In genomic region chr1:99292946-99293345, GRCh38 we compare ENCODE assay signal across 24 cellular contexts. TPM values are rescaled to one million over a fixed set of nuclear protein-coding genes. Genes with fewer than 3 reads are reported as not detected.
DNase-seq lines count a peak whose midpoint lies in the region; ATAC-seq and TF ChIP-seq lines count a peak whose summit lies in the region.
"Had no signal": no experiment of that assay in that cellular context is flagged by ENCODE, and none has a peak within 500 bp of the region (broad histone marks: within the 10 kb centered on the region; RNA-seq: fewer than 3 reads in every experiment).

No MANE protein-coding gene starts in this region.

- no peaks in the 10 kb centered on the region for H4K20me1 ChIP-seq in GM23338 (replicated peaks; ENCODE audit: insufficient read depth)
- H4K20me1 ChIP-seq: BLaER1 had no signal

- no peaks in the 10 kb centered on the region for H3K9me2 ChIP-seq in GM23338 (ENCODE audit: insufficient read depth)

- TF ChIP-seq CTCF in GM23338 (conservative IDR thresholded peaks at IDR 0.05; ENCODE audit: low read depth in 2 of 2) (no peak), osteocyte (IDR thresholded peaks at IDR 0.05) (no peak)

- H3K27me3 Mint-ChIP-seq in GM23338 (ENCODE audit: insufficient read depth, low read depth, poor library complexity) (no peaks in the 10 kb centered on the region), osteocyte (ENCODE audit: unreplicated experiment) (no peaks in the 10 kb centered on the region)
- H3K27me3 Mint-ChIP-seq in natural killer cell treated with Interleukin-12 subunit alpha and Interleukin-12 subunit beta and Interleukin-15 and Interleukin-18, amount 100 ng/mL, for 72 hours = no peaks in the 10 kb centered on the region

- peak overlapping the region; percentile 60 for H3K4me2 ChIP-seq in GM23338
- H3K4me2 ChIP-seq: A549, BLaER1 had no signal

- H3K36me3 Mint-ChIP-seq in GM23338 (ENCODE audit: low read depth) (peaks cover 16% of the 10 kb centered on the region; the same call in 2 of the 3 replicates), osteocyte (ENCODE audit: unreplicated experiment) (no peaks in the 10 kb centered on the region)
- H3K36me3 Mint-ChIP-seq in natural killer cell treated with Interleukin-12 subunit alpha and Interleukin-12 subunit beta and Interleukin-15 and Interleukin-18, amount 100 ng/mL, for 72 hours = no peaks in the 10 kb centered on the region
- H3K36me3 Mint-ChIP-seq: CD4-positive, alpha-beta memory T cell had no signal

- H3K79me2 ChIP-seq in GM23338 (replicated peaks; ENCODE audit: insufficient read depth) = no peaks in the 10 kb centered on the region

- H3K4me1 ChIP-seq in GM23338 (ENCODE audit: insufficient read depth) = peaks cover 7% of the 10 kb centered on the region
- H3K4me1 ChIP-seq: A549, BLaER1 had no signal

- DNase-seq in GM23338 (ENCODE audit: low spot score) = no peak
- peak; percentile 1 for DNase-seq in RPMI7951 (ENCODE audit: low read depth)
- peak; percentile 16 for DNase-seq in dedifferentiated amniotic fluid mesenchymal stem cell (ENCODE audit: extremely low spot score)
- no peak for DNase-seq in osteocyte (ENCODE audit: extremely low spot score, unreplicated experiment)
- no peak for DNase-seq in posterior vena cava (ENCODE audit: low spot score)
- DNase-seq in natural killer cell treated with Interleukin-12 subunit alpha and Interleukin-12 subunit beta and Interleukin-15 and Interleukin-18, amount 100 ng/mL, for 72 hours (ENCODE audit: low spot score) = no peak
- DNase-seq: CD4-positive, alpha-beta memory T cell; EL; Kasumi-1; MM.1S; NCI-H1092 treated with DMSO at 0.1 percent for 48 hours; NCI-H146; NCI-H2081; NCI-H2171 treated with DMSO at 0.1 percent for 48 hours; NCI-H748 treated with DMSO at 0.1 percent for 48 hours; NK-92 treated with Interleukin-12 subunit alpha and Interleukin-12 subunit beta, amount 100 ng/mL, for 24 hours; RPMI8226; SHP77 treated with DMSO at 0.1 percent for 48 hours had no signal

- H3F3A ChIP-seq in GM23338 (replicated peaks; ENCODE audit: low read depth) = no peaks in the 10 kb centered on the region

- H3K27ac ChIP-seq in GM23338 (ENCODE audit: low read depth) = no peak overlapping the region
- H3K27ac ChIP-seq: A549, BLaER1 had no signal

- H3K4me1 Mint-ChIP-seq in GM23338 = peaks cover 6% of the 10 kb centered on the region; the same call in 2 of the 3 replicates
- H3K4me1 Mint-ChIP-seq in osteocyte (ENCODE audit: unreplicated experiment) = peaks cover 3% of the 10 kb centered on the region
- no peaks in the 10 kb centered on the region for H3K4me1 Mint-ChIP-seq in natural killer cell treated with Interleukin-12 subunit alpha and Interleukin-12 subunit beta and Interleukin-15 and Interleukin-18, amount 100 ng/mL, for 72 hours (ENCODE audit: low read depth in 2 of 2)
- H3K4me1 Mint-ChIP-seq: CD4-positive, alpha-beta memory T cell had no signal

- no peaks in the 10 kb centered on the region for H3K27me3 ChIP-seq in GM23338 (ENCODE audit: insufficient read depth)
- H3K27me3 ChIP-seq: BLaER1 had no signal

- no peak overlapping the region for H3K4me3 ChIP-seq in GM23338
- H3K4me3 ChIP-seq: A549, BLaER1, GM12878 had no signal

- ATAC-seq in GM23338 = no peak
- ATAC-seq in natural killer cell treated with Interleukin-12 subunit alpha and Interleukin-12 subunit beta and Interleukin-15 and Interleukin-18, amount 100 ng/mL, for 72 hours = no peak
- no peak for ATAC-seq in HG03108 (IDR thresholded peaks at IDR 0.05; ENCODE audit: unreplicated experiment)
- ATAC-seq: A549, GM12878, SK-N-SH treated with all-trans-retinoic acid at 6 μM for 48 hours had no signal

- H3K36me3 ChIP-seq in GM23338 (ENCODE audit: insufficient read depth) = no peaks in the 10 kb centered on the region
- H3K36me3 ChIP-seq: BLaER1 had no signal

- peaks cover 7% of the 10 kb centered on the region; the same call in 2 of the 3 replicates for H3K9me3 Mint-ChIP-seq in GM23338
- H3K9me3 Mint-ChIP-seq in osteocyte (ENCODE audit: unreplicated experiment) = peaks cover 11% of the 10 kb centered on the region
- peaks cover 10% of the 10 kb centered on the region for H3K9me3 Mint-ChIP-seq in natural killer cell treated with Interleukin-12 subunit alpha and Interleukin-12 subunit beta and Interleukin-15 and Interleukin-18, amount 100 ng/mL, for 72 hours

- intact Hi-C loops in posterior vena cava (cut with DNase I) = no loop called here

- H3K27ac Mint-ChIP-seq in GM23338 = peak overlapping the region; percentile 24; the same call in 1 of the 2 replicates
- H3K27ac Mint-ChIP-seq in osteocyte (ENCODE audit: unreplicated experiment) = peak overlapping the region; percentile 77
- H3K27ac Mint-ChIP-seq in natural killer cell treated with Interleukin-12 subunit alpha and Interleukin-12 subunit beta and Interleukin-15 and Interleukin-18, amount 100 ng/mL, for 72 hours = no peak overlapping the region
- H3K27ac Mint-ChIP-seq: CD4-positive, alpha-beta memory T cell had no signal

- H2AFZ ChIP-seq in GM23338 = peak overlapping the region; percentile 85

- H3K4me3 Mint-ChIP-seq in GM23338 (no peak overlapping the region), osteocyte (ENCODE audit: unreplicated experiment) (no peak overlapping the region)
- H3K4me3 Mint-ChIP-seq in natural killer cell treated with Interleukin-12 subunit alpha and Interleukin-12 subunit beta and Interleukin-15 and Interleukin-18, amount 100 ng/mL, for 72 hours = no peak overlapping the region
- H3K4me3 Mint-ChIP-seq: CD4-positive, alpha-beta memory T cell had no signal

TF ChIP-seq in GM23338, 12 proteins besides CTCF, POLR2A, EP300 and RAD21 (continues in another document):
- TF ChIP-seq JUNB (IDR thresholded peaks at IDR 0.05; ENCODE audit: unreplicated experiment) (no peak), CREB1 (CRISPR knock-in tag; IDR thresholded peaks at IDR 0.05; ENCODE audit: low read depth) (no peak), ETS1 (IDR thresholded peaks at IDR 0.05) (no peak), POLR2AphosphoS5 (IDR thresholded peaks at IDR 0.05; ENCODE audit: low read depth) (no peak), ZNF331 (CRISPR knock-in tag; IDR thresholded peaks at IDR 0.05; ENCODE audit: low read depth) (no peak), REST (IDR thresholded peaks at IDR 0.05; ENCODE audit: unreplicated experiment) (no peak), NANOG (IDR thresholded peaks at IDR 0.05; ENCODE audit: borderline replicate concordance) (no peak), EZH2phosphoT487 (IDR thresholded peaks at IDR 0.05; ENCODE audit: unreplicated experiment) (no peak), STAT1 (IDR thresholded peaks at IDR 0.05; ENCODE audit: unreplicated experiment) (no peak)

RNA-seq across cellular contexts. Expression of gene PLPPR4, which starts 28.7 kb away (rescaled TPM):
- 1.1 and 2.3 TPM in 2 replicates for total RNA-seq in GM23338 (2014; rRNA removed; shearing (Covaris generic))
- polyA plus RNA-seq in GM23338 (2016; fragmentation: Nextera tagmentation; extraction: Ambion mirVana) = 0.97 and 0.99 TPM in 2 replicates
- total RNA-seq in RPMI7951 (2014; rRNA removed; shearing (Covaris generic)) = 0.29 and 0.36 TPM in 2 replicates
- 5.2 and 5.5 TPM in 2 replicates for total RNA-seq in osteocyte
- total RNA-seq in posterior vena cava = 1 to 10 TPM; 1.3 to 1.6 TPM
- total RNA-seq in natural killer cell treated with Interleukin-12 subunit alpha and Interleukin-12 subunit beta and Interleukin-15 and Interleukin-18, amount 100 ng/mL, for 72 hours = not detected
- total RNA-seq: CD4-positive, alpha-beta memory T cell; GM12878; NCI-H460 had no signal
- polyA plus RNA-seq: A549; CD4-positive, alpha-beta memory T cell; GM12878 had no signal

Comparison
In these comparisons a context has a peak if more than half of its experiments do, and no peak if none do; other contexts are left out.
1. DNase-seq: peak in RPMI7951 (single experiment) and dedifferentiated amniotic fluid mesenchymal stem cell (single experiment); none in GM23338 (single experiment), osteocyte (single experiment), posterior vena cava (single experiment) and natural killer cell treated with Interleukin-12 subunit alpha and Interleukin-12 subunit beta and Interleukin-15 and Interleukin-18, amount 100 ng/mL, for 72 hours (single experiment).
2. H3K27ac Mint-ChIP-seq: peak in GM23338 (single experiment) and osteocyte (single experiment); none in natural killer cell treated with Interleukin-12 subunit alpha and Interleukin-12 subunit beta and Interleukin-15 and Interleukin-18, amount 100 ng/mL, for 72 hours (0 of 2).